ENCODE assay signal across 8 cellular contexts in the genomic region with DNA sequence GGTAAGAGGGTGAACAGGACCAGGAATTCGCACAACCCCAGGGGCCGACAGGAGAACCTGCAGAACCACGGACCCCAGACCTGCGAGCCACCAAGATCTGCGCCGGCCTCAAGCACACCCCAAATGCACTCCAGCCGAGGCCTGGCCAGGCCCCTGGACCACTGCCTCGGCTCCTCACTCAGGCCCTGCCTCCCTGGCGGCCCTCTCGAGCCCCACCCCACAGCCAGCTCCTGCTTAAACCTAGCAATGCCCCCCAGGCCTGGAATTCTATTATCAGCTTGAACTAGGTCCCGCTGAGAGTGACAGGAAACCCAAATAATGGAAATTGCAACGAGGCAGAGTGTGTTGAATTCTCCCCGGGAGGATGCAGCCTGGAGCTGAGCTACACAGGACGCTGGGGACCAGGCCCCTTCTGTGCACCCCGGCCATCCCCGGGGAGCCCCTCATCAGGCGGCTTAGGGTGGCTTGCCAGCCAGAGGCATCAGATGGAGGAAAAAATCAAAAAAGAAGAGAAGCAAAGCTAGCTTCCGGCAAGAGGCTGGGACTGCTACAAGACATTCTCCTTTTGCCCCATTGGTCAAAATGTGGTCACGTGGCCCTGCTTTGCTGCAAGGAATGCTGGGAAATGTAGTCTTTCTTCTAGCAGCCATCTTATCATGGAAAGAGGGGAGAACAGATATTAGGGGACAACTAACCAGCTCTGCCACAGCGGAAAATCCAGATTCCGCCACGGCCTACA. TPM values are rescaled to one million over a fixed set of nuclear protein-coding genes. Genes with fewer than 3 reads are reported as not detected.
DNase-seq lines count a peak whose midpoint lies in the region; ATAC-seq and TF ChIP-seq lines count a peak whose summit lies in the region.

No MANE protein-coding gene starts in this region.

- H3K27ac ChIP-seq in mesenchymal stem cell (ENCODE audit: low read length, poor library complexity, severe bottlenecking): no peak overlapping the region

- DNase-seq in Calu3 (peak; percentile 82), NCI-H82 (lab: John Stamatoyannopoulos, UW) (peak; percentile 95), mesenchymal stem cell (peak; percentile 89)
- peak; percentile 89 for DNase-seq in activated CD8-positive, alpha-beta memory T cell treated with anti-CD3 and anti-CD28 coated beads for 24 hours
- peak; percentile 82 to 84 (median 83) for DNase-seq in effector memory CD8-positive, alpha-beta T cell
- DNase-seq in stimulated activated CD8-positive, alpha-beta memory T cell treated with anti-CD3 and anti-CD28 coated beads, Interleukin-12 subunit alpha, Interleukin-12 subunit beta, amount 100 ng/mL, for 24 hours (ENCODE audit: extremely low read depth): peak; percentile 54

- peaks cover 10% of the 10 kb centered on the region for H3K4me1 Mint-ChIP-seq in Calu3 (ENCODE audit: low read depth, unreplicated experiment)
- peaks cover 1 to 32% of the 10 kb centered on the region in 2 donors for H3K4me1 Mint-ChIP-seq in effector memory CD8-positive, alpha-beta T cell (ENCODE audit: low read depth in 2 of 2)

- H3K27me3 Mint-ChIP-seq in Calu3 (ENCODE audit: unreplicated experiment): no peaks in the 10 kb centered on the region
- H3K27me3 Mint-ChIP-seq in effector memory CD8-positive, alpha-beta T cell: no peaks in the 10 kb centered on the region

- H2AFZ ChIP-seq in mesenchymal stem cell (ENCODE audit: low read depth, low read length): peak overlapping the region; percentile 98

- no peaks in the 10 kb centered on the region for H3K9me3 Mint-ChIP-seq in Calu3 (ENCODE audit: low read depth, unreplicated experiment)
- no peaks in the 10 kb centered on the region for H3K9me3 Mint-ChIP-seq in effector memory CD8-positive, alpha-beta T cell

- H3K27ac Mint-ChIP-seq in Calu3 (ENCODE audit: unreplicated experiment): no peak overlapping the region
- peak overlapping the region; percentile 88 to 91 for H3K27ac Mint-ChIP-seq in effector memory CD8-positive, alpha-beta T cell

- no peak overlapping the region for H2BK15ac ChIP-seq in mesenchymal stem cell (ENCODE audit: low read depth, poor library complexity, severe bottlenecking)

- H3K4ac ChIP-seq in mesenchymal stem cell (ENCODE audit: low read depth in 1 of 2, low read length in 2 of 2): peak overlapping the region; percentile 54 to 61

- TF ChIP-seq CTCF in Calu3 (IDR thresholded peaks at IDR 0.05; ENCODE audit: unreplicated experiment): no peak

- peak; percentile 75 for ATAC-seq in HG03354 (IDR thresholded peaks at IDR 0.05; ENCODE audit: poor library complexity, severe bottlenecking, unreplicated experiment)
- peak; percentile 78 for ATAC-seq in effector memory CD8-positive, alpha-beta T cell (replicated peaks)
- ATAC-seq in GM19467 (IDR thresholded peaks at IDR 0.05; ENCODE audit: unreplicated experiment): no peak

- no peaks in the 10 kb centered on the region for H3K36me3 Mint-ChIP-seq in Calu3 (ENCODE audit: insufficient read depth, unreplicated experiment)
- peaks cover 3% of the 10 kb centered on the region for H3K36me3 Mint-ChIP-seq in effector memory CD8-positive, alpha-beta T cell (ENCODE audit: insufficient read depth)

- peaks cover 10% of the 10 kb centered on the region for H3K4me1 ChIP-seq in mesenchymal stem cell (ENCODE audit: control insufficient read depth, insufficient read depth, low read depth, low read length)

- no peak overlapping the region for H2AK5ac ChIP-seq in mesenchymal stem cell (ENCODE audit: low read length, severe bottlenecking)

- CTCF ChIA-PET in Calu3 (lab: Charles Lee): no interaction called here

- H3K18ac ChIP-seq in mesenchymal stem cell (ENCODE audit: low read depth in 1 of 2, low read length in 2 of 2): no peak overlapping the region

- H3K14ac ChIP-seq in mesenchymal stem cell (ENCODE audit: low read length in 2 of 2): no peak overlapping the region

- H2BK12ac ChIP-seq in mesenchymal stem cell (ENCODE audit: low read length in 2 of 2): no peak overlapping the region

- H3K4me2 ChIP-seq in mesenchymal stem cell (ENCODE audit: low read length, poor library complexity, severe bottlenecking): peak overlapping the region; percentile 35

- no peaks in the 10 kb centered on the region for H3K79me1 ChIP-seq in mesenchymal stem cell (replicated peaks; ENCODE audit: low read length, poor library complexity, severe bottlenecking)

- peak overlapping the region; percentile 61 for H3K9ac ChIP-seq in mesenchymal stem cell (ENCODE audit: low read length)

- no peaks in the 10 kb centered on the region for H3K9me3 ChIP-seq in mesenchymal stem cell (ENCODE audit: control insufficient read depth, low read length)

- H3K36me3 ChIP-seq in mesenchymal stem cell (ENCODE audit: control insufficient read depth in 1 of 2, insufficient read depth in 2 of 2, low read depth in 1 of 2, low read length in 2 of 2): no peaks in the 10 kb centered on the region

- H4K91ac ChIP-seq in mesenchymal stem cell (ENCODE audit: low read length): peak overlapping the region; percentile 73

- H2BK5ac ChIP-seq in mesenchymal stem cell (ENCODE audit: low read depth, low read length, poor library complexity, severe bottlenecking): no peak overlapping the region

- no peak overlapping the region for H3K4me3 Mint-ChIP-seq in Calu3 (ENCODE audit: low read depth, unreplicated experiment)
- peak overlapping the region; percentile 73 to 83 for H3K4me3 Mint-ChIP-seq in effector memory CD8-positive, alpha-beta T cell

- peak overlapping the region in 1 of 2 experiments; percentile 66 for H3K4me3 ChIP-seq in mesenchymal stem cell (ENCODE audit: insufficient read depth in 1 of 2, low read depth in 1 of 2, low read length in 2 of 2)

- H3K23ac ChIP-seq in mesenchymal stem cell (ENCODE audit: low read length in 2 of 2): no peak overlapping the region

- intact Hi-C loops in Calu3 (cut with micrococcal nuclease; ENCODE audit: unreplicated experiment): no loop called here

- peak overlapping the region; percentile 100 for H4K8ac ChIP-seq in mesenchymal stem cell (ENCODE audit: low read length)

- WGBS in mesenchymal stem cell: 67% methylated on average over 22 of the region's 22 CpGs

- BruUV-seq in Calu3 (replicated peaks; lab: Mats Ljungman, UMichigan): no TSS peak

- H3K27me3 ChIP-seq in mesenchymal stem cell (ENCODE audit: control insufficient read depth in 1 of 2, insufficient read depth in 1 of 2, low read length in 2 of 2): no peaks in the 10 kb centered on the region

- no peak overlapping the region for H2BK120ac ChIP-seq in mesenchymal stem cell (ENCODE audit: low read depth, low read length)

RNA-seq across cellular contexts. Expression of gene ENPP7, which starts 2.4 kb away (rescaled TPM):
- total RNA-seq in Calu3 (2022): not detected in 2 replicates
- polyA plus RNA-seq in mesenchymal stem cell (2013, experiment 1 of 2): not detected
- not detected for polyA plus RNA-seq in mesenchymal stem cell (2013, experiment 2 of 2)

RNA-seq across cellular contexts. Expression of gene CBX2, which starts 49.6 kb away (rescaled TPM):
- 6.3 and 8.3 TPM in 2 replicates for total RNA-seq in Calu3 (2022)
- polyA plus RNA-seq in mesenchymal stem cell (2013, experiment 1 of 2): 2.2 TPM
- polyA plus RNA-seq in mesenchymal stem cell (2013, experiment 2 of 2): 1.9 TPM
